13 cellular contexts compared by ENCODE assay signal in genomic region chr4:6751611-6752485, GRCh38. TPM values are rescaled to one million over a fixed set of nuclear protein-coding genes. Genes with fewer than 3 reads are reported as not detected.
DNase-seq lines count a peak whose midpoint lies in the region; ATAC-seq, FAIRE-seq and TF ChIP-seq lines count a peak whose summit lies in the region.
"Had no signal": no experiment of that assay in that cellular context is flagged by ENCODE, and none has a peak within 500 bp of the region (broad histone marks: within the 10 kb centered on the region; RNA-seq: fewer than 3 reads in every experiment).

No MANE protein-coding gene starts in this region.

- no peaks in the 10 kb centered on the region for H3K36me3 Mint-ChIP-seq in activated CD8-positive, alpha-beta T cell treated with anti-CD3 and anti-CD28 coated beads for 36 hours (ENCODE audit: low read depth)

- no peaks in the 10 kb centered on the region for H3K9me2 ChIP-seq in HCT116 (ENCODE audit: insufficient read depth)

- H3K4me2 ChIP-seq in BLaER1 treated with 17β-estradiol and CSF1 and Interleukin-3, amounts not matched to agents 10 nM and 100 nM: peak overlapping the region; percentile 69 to 98 (median 82)
- H3K4me2 ChIP-seq in HCT116 (ENCODE audit: low read length) (no peak overlapping the region), HepG2 (ENCODE audit: low read depth, low read length) (peak overlapping the region; percentile 99)

- 0 out of 22 replicates have a peak, but pooled peaks cover 0 to 3% (median 0%) of the 10 kb centered on the region in 11 experiments for H3K9me3 ChIP-seq in BLaER1 treated with 17β-estradiol and CSF1 and Interleukin-3, amounts not matched to agents 10 nM and 100 nM (replicated peaks in 1 of 11)
- H3K9me3 ChIP-seq in HCT116 (ENCODE audit: control insufficient read depth in 1 of 2, insufficient read depth in 1 of 2, low read depth in 1 of 2, low read length in 2 of 2) (no peaks in the 10 kb centered on the region), HepG2 (ENCODE audit: low read length) (no peaks in the 10 kb centered on the region)
- H3K9me3 ChIP-seq: gastrocnemius medialis had no signal

- ATAC-seq in HCT116: no peak
- peak; percentile 70 for ATAC-seq in activated CD8-positive, alpha-beta T cell treated with anti-CD3 and anti-CD28 coated beads for 36 hours
- ATAC-seq in HepG2: peak; percentile 5; the same call in 1 of the 3 replicates
- no peak for ATAC-seq in GM21423 (IDR thresholded peaks at IDR 0.05; ENCODE audit: unreplicated experiment)
- ATAC-seq: gastrocnemius medialis had no signal

- POLR2A ChIA-PET in HCT116 (lab: Charles Lee): no interaction called here
- POLR2A ChIA-PET in activated CD8-positive, alpha-beta T cell treated with anti-CD3 and anti-CD28 coated beads for 36 hours (lab: Charles Lee): interaction anchor here (0.5 kb wide), 1 partner anchor 11 kb away, joined by 3 read pairs; no protein-coding TSS in a partner anchor
- POLR2A ChIA-PET in HepG2 (lab: Yijun Ruan, JAX): interaction anchor here (1.3 to 9.9 kb wide), 5 partner anchors 17 to 316 kb away, joined by 3 to 207 read pairs (median 6); no protein-coding TSS in a partner anchor

- no peaks in the 10 kb centered on the region for H3K27me3 ChIP-seq in BLaER1 treated with 17β-estradiol and CSF1 and Interleukin-3, amounts not matched to agents 10 nM and 100 nM
- no peaks in the 10 kb centered on the region for H3K27me3 ChIP-seq in HCT116 (ENCODE audit: insufficient read depth, low read length)
- H3K27me3 ChIP-seq in HepG2 (ENCODE audit: control insufficient read depth in 1 of 2, insufficient read depth in 2 of 2, low read length in 2 of 2): no peaks in the 10 kb centered on the region; a peak in 1 of 5 replicates
- H3K27me3 ChIP-seq: gastrocnemius medialis had no signal

- peak overlapping the region; percentile 22 to 73 (median 64); a peak in 19 of 22 replicates for H3K27ac ChIP-seq in BLaER1 treated with 17β-estradiol and CSF1 and Interleukin-3, amounts not matched to agents 10 nM and 100 nM
- no peak overlapping the region for H3K27ac ChIP-seq in HCT116 (ENCODE audit: low read depth, low read length)
- peak overlapping the region; percentile 83 for H3K27ac ChIP-seq in HepG2 (ENCODE audit: extremely low read length, insufficient read depth, low read length)
- H3K27ac ChIP-seq: gastrocnemius medialis had no signal

- no peaks in the 10 kb centered on the region for H3K27me3 Mint-ChIP-seq in activated CD8-positive, alpha-beta T cell treated with anti-CD3 and anti-CD28 coated beads for 36 hours

- CTCF ChIA-PET in HCT116 (lab: Charles Lee): no interaction called here
- CTCF ChIA-PET in activated CD8-positive, alpha-beta T cell treated with anti-CD3 and anti-CD28 coated beads for 36 hours (lab: Charles Lee): interaction anchor here (1.8 kb wide), 1 partner anchor 121 kb away, joined by 7 read pairs; no protein-coding TSS in a partner anchor
- CTCF ChIA-PET in HepG2 (lab: Yijun Ruan, JAX; ENCODE audit: low intra/inter-chr PET ratio, low total read pairs): no interaction called here

- FAIRE-seq in HepG2 (lab: Jason Lieb, UNC) (peak; percentile 51), H54 (lab: Jason Lieb, UNC) (no peak), D721Med (lab: Jason Lieb, UNC) (no peak)
- FAIRE-seq: H1 had no signal

- peak overlapping the region; percentile 83 for H3K27ac Mint-ChIP-seq in activated CD8-positive, alpha-beta T cell treated with anti-CD3 and anti-CD28 coated beads for 36 hours

- H2AFZ ChIP-seq in HCT116 (ENCODE audit: low read depth, low read length, poor library complexity, severe bottlenecking) (peak overlapping the region; percentile 44), HepG2 (ENCODE audit: low read length) (no peak overlapping the region)

- H3K36me3 ChIP-seq in BLaER1 treated with 17β-estradiol and CSF1 and Interleukin-3, amounts not matched to agents 10 nM and 100 nM: no peaks in the 10 kb centered on the region
- H3K36me3 ChIP-seq in HCT116 (ENCODE audit: control insufficient read depth in 1 of 2, insufficient read depth in 2 of 2, low read length in 2 of 2): no peaks in the 10 kb centered on the region
- no peaks in the 10 kb centered on the region for H3K36me3 ChIP-seq in HepG2 (replicated peaks in 1 of 2; ENCODE audit: control insufficient read depth in 1 of 2, insufficient read depth in 2 of 2, low read length in 2 of 2)
- H3K36me3 ChIP-seq: gastrocnemius medialis had no signal

- intact Hi-C loops in HCT116 (cut with micrococcal nuclease) (no loop called here), HepG2 (cut with micrococcal nuclease; ENCODE audit: unreplicated experiment) (loop anchor here (2.0 kb wide), 2 partner anchors 19 to 27 kb away; no protein-coding TSS in a partner anchor)
- intact Hi-C loops in activated CD8-positive, alpha-beta T cell treated with anti-CD3 and anti-CD28 coated beads for 36 hours (cut with micrococcal nuclease): no loop called here

- BruUV-seq in HCT116 (replicated peaks; lab: Mats Ljungman, UMichigan) (no TSS peak), HepG2 (replicated peaks; lab: Mats Ljungman, UMichigan) (no TSS peak)

- no peak for TF ChIP-seq CTCF in HCT116 (IDR thresholded peaks at IDR 0.05 in 2 of 3, conservative IDR thresholded peaks at IDR 0.05 in 1 of 3; ENCODE audit: borderline replicate concordance in 1 of 3, insufficient read depth in 1 of 3, low read depth in 2 of 3, low read length in 2 of 3)
- TF ChIP-seq CTCF in activated CD8-positive, alpha-beta T cell treated with anti-CD3 and anti-CD28 coated beads for 36 hours (IDR thresholded peaks at IDR 0.05): no peak
- no peak for TF ChIP-seq CTCF in HepG2 (CRISPR knock-in tag; IDR thresholded peaks at IDR 0.05)
- TF ChIP-seq CTCF in D721Med (IDR thresholded peaks at IDR 0.05; ENCODE audit: insufficient read depth, missing control alignments): no peak

- no peaks in the 10 kb centered on the region for H3K9me3 Mint-ChIP-seq in activated CD8-positive, alpha-beta T cell treated with anti-CD3 and anti-CD28 coated beads for 36 hours

- RAD21 ChIA-PET in HCT116 (lab: Charles Lee; ENCODE audit: low non-redundant PET in 1 of 2, low total read pairs in 2 of 2, uncharacterized antibody in 2 of 2, unreplicated experiment in 2 of 2): no interaction called here

- H3K9ac ChIP-seq in BLaER1 treated with 17β-estradiol and CSF1 and Interleukin-3, amounts not matched to agents 10 nM and 100 nM: peak overlapping the region in 8 of 11 experiments; percentile 19 to 70 (median 57); a peak in 15 of 22 replicates
- H3K9ac ChIP-seq in HCT116 (ENCODE audit: low read length) (no peak overlapping the region), HepG2 (ENCODE audit: insufficient read depth, low read depth, low read length) (peak overlapping the region; percentile 68)

- in situ Hi-C loops in HepG2 (cut with HindIII; ENCODE audit: extremely low pct_ligation_motif_present, low pct_unique_long_range_greater_than_20kb): no loop called here

- DNase-seq in HCT116 (ENCODE audit: low read depth, low spot score): no peak
- no peak for DNase-seq in activated CD8-positive, alpha-beta T cell treated with anti-CD3 and anti-CD28 coated beads for 36 hours
- no peak for DNase-seq in HepG2 (ENCODE audit: low spot score)
- DNase-seq in C1 segment of cervical spinal cord (lab: John Stamatoyannopoulos, UW): no peak
- no peak for DNase-seq in H54 (ENCODE audit: insufficient read length, low spot score)
- no peak for DNase-seq in D721Med (ENCODE audit: insufficient read length, low spot score)
- DNase-seq: activated CD4-positive, alpha-beta T cell treated with anti-CD3 and anti-CD28 coated beads for 4 hours; gastrocnemius medialis; midbrain; NCI-H1105 had no signal

- peak overlapping the region in 6 of 10 experiments; percentile 8 to 45 (median 40); a peak in 7 of 20 replicates for H3K4me3 ChIP-seq in BLaER1 treated with 17β-estradiol and CSF1 and Interleukin-3, amounts not matched to agents 10 nM and 100 nM
- no peak overlapping the region for H3K4me3 ChIP-seq in HCT116 (replicated peaks in 1 of 2; ENCODE audit: low read depth in 1 of 2, low read length in 2 of 2)
- H3K4me3 ChIP-seq in HepG2 (replicated peaks in 1 of 3; ENCODE audit: insufficient read depth in 1 of 3, low read depth in 2 of 3, low read length in 3 of 3): peak overlapping the region; percentile 58 to 74 (median 63)
- H3K4me3 ChIP-seq: gastrocnemius medialis had no signal

- TF ChIP-seq POLR2A in HCT116 (IDR thresholded peaks at IDR 0.05; ENCODE audit: borderline replicate concordance, extremely low read depth, insufficient read depth, insufficient read length) (no peak), HepG2 (IDR thresholded peaks at IDR 0.05; ENCODE audit: insufficient read depth in 1 of 2, low read depth in 2 of 2, low read length in 2 of 2) (no peak), H54 (IDR thresholded peaks at IDR 0.05; ENCODE audit: low read depth, low read length) (no peak)

- TF ChIP-seq RAD21 in HCT116 (IDR thresholded peaks at IDR 0.05; ENCODE audit: low read depth): no peak
- TF ChIP-seq RAD21 in HepG2 (CRISPR knock-in tag; IDR thresholded peaks at IDR 0.05): no peak

- peaks cover 39 to 72% (median 53%) of the 10 kb centered on the region in 10 experiments for H3K4me1 ChIP-seq in BLaER1 treated with 17β-estradiol and CSF1 and Interleukin-3, amounts not matched to agents 10 nM and 100 nM
- H3K4me1 ChIP-seq in HCT116 (ENCODE audit: control insufficient read depth in 1 of 2, insufficient read depth in 2 of 2, low read length in 2 of 2): peaks cover 28 to 64% of the 10 kb centered on the region in 2 experiments
- H3K4me1 ChIP-seq in HepG2 (ENCODE audit: insufficient read depth, low read length): peaks cover 89% of the 10 kb centered on the region

- H4K20me1 ChIP-seq in BLaER1 treated with 17β-estradiol and CSF1 and Interleukin-3, amounts not matched to agents 10 nM and 100 nM: no peaks in the 10 kb centered on the region
- H4K20me1 ChIP-seq in HCT116 (ENCODE audit: insufficient read depth) (no peaks in the 10 kb centered on the region), HepG2 (ENCODE audit: insufficient read depth, low read length) (no peaks in the 10 kb centered on the region)

- 0 out of 4 replicates have a peak, but pooled peaks of 1 of the 2 experiments have one; percentile 10 for TF ChIP-seq EP300 in HepG2 (IDR thresholded peaks at IDR 0.05; ENCODE audit: low read depth in 2 of 2, low read length in 2 of 2)
- no peak for TF ChIP-seq EP300 in HepG2 (CRISPR knock-in tag; IDR thresholded peaks at IDR 0.05; ENCODE audit: borderline replicate concordance)

- H3K79me2 ChIP-seq in HCT116 (ENCODE audit: insufficient read depth, low read length): no peaks in the 10 kb centered on the region
- no peaks in the 10 kb centered on the region for H3K79me2 ChIP-seq in HepG2 (ENCODE audit: insufficient read depth, low read length)

- peaks cover 12% of the 10 kb centered on the region for H3K4me1 Mint-ChIP-seq in activated CD8-positive, alpha-beta T cell treated with anti-CD3 and anti-CD28 coated beads for 36 hours (ENCODE audit: low read depth)

- H3K4me3 Mint-ChIP-seq in activated CD8-positive, alpha-beta T cell treated with anti-CD3 and anti-CD28 coated beads for 36 hours: peak overlapping the region; percentile 72

- 41% methylated on average over 18 of the region's 18 CpGs for WGBS in HepG2 (ENCODE audit: low lambda C conversion rate)

RNA-seq across cellular contexts. Expression of gene KIAA0232, which starts 30.7 kb away (rescaled TPM):
- total RNA-seq in HCT116 (2021; ENCODE audit: unreplicated experiment): 18.1 TPM
- 5.3 and 6.5 TPM in 2 replicates for polyA plus RNA-seq in HCT116 (2012)
- 10 to 100 TPM; 12.8 to 13.3 TPM for total RNA-seq in activated CD8-positive, alpha-beta T cell treated with anti-CD3 and anti-CD28 coated beads for 36 hours
- 17.1 and 24.1 TPM in 2 replicates for total RNA-seq in HepG2 (2016; rRNA removed; fragmentation: Illumina TruSeq; extraction: Trizol)
- 10.8 and 11.4 TPM in 2 replicates for total RNA-seq in HepG2 (2016; cell fraction: cytosol; rRNA removed; fragmentation: Illumina TruSeq; extraction: Trizol; ENCODE audit: low read depth)
- total RNA-seq in HepG2 (2016; cell fraction: insoluble cytoplasmic fraction; rRNA removed; fragmentation: Illumina TruSeq; extraction: Trizol): 17.2 and 22.3 TPM in 2 replicates
- total RNA-seq in HepG2 (2016; cell fraction: membrane; rRNA removed; fragmentation: Illumina TruSeq; extraction: Trizol): 11.9 and 12.9 TPM in 2 replicates
- 25.6 and 32.5 TPM in 2 replicates for total RNA-seq in HepG2 (2016; cell fraction: nucleus; rRNA removed; fragmentation: Illumina TruSeq; extraction: Trizol)
- 7.8 and 8.1 TPM in 2 replicates for polyA plus RNA-seq in HepG2 (2011; rRNA removed)
- polyA plus RNA-seq in HepG2 (2011; cell fraction: cytosol; rRNA removed): 3.8 and 5.9 TPM in 2 replicates
- 9.7 and 12.4 TPM in 2 replicates for polyA plus RNA-seq in HepG2 (2011; cell fraction: nucleus; rRNA removed)
- polyA plus RNA-seq in HepG2 (2012): 10.7 and 10.9 TPM in 2 replicates
- 0.92 and 1.4 TPM in 2 replicates for polyA plus RNA-seq in HepG2 (2016; cell fraction: cytosol; fragmentation: Illumina TruSeq; extraction: Trizol; ENCODE audit: low read depth)
- 13.7 and 13.8 TPM in 2 replicates for polyA plus RNA-seq in HepG2 (2016; cell fraction: insoluble cytoplasmic fraction; fragmentation: Illumina TruSeq; extraction: Trizol; ENCODE audit: low read depth)
- polyA plus RNA-seq in HepG2 (2016; cell fraction: membrane; fragmentation: Illumina TruSeq; extraction: Trizol; ENCODE audit: low read depth): 2.4 and 2.8 TPM in 2 replicates
- polyA plus RNA-seq in HepG2 (2016; cell fraction: nucleus; fragmentation: Illumina TruSeq; extraction: Trizol; ENCODE audit: insufficient read depth, low read depth): 20.4 and 20.5 TPM in 2 replicates
- 22.4 and 23.8 TPM in 2 replicates for polyA minus RNA-seq in HepG2 (2011; rRNA and poly(A)+ RNA removed; ENCODE audit: low replicate concordance)
- 6.6 and 9.1 TPM in 2 replicates for polyA minus RNA-seq in HepG2 (2011; cell fraction: cytosol; rRNA and poly(A)+ RNA removed)
- polyA minus RNA-seq in HepG2 (2011; cell fraction: nucleus; rRNA and poly(A)+ RNA removed): 29.7 and 41.5 TPM in 2 replicates

RNA-seq across cellular contexts. Expression of gene BLOC1S4, which starts 35.9 kb away (rescaled TPM):
- 15.7 TPM for total RNA-seq in HCT116 (2021; ENCODE audit: unreplicated experiment)
- polyA plus RNA-seq in HCT116 (2012): 13.0 and 15.2 TPM in 2 replicates
- total RNA-seq in activated CD8-positive, alpha-beta T cell treated with anti-CD3 and anti-CD28 coated beads for 36 hours: 10 to 100 TPM; 19.1 to 21.8 TPM
- total RNA-seq in HepG2 (2016; rRNA removed; fragmentation: Illumina TruSeq; extraction: Trizol): 18.7 and 20.9 TPM in 2 replicates
- total RNA-seq in HepG2 (2016; cell fraction: cytosol; rRNA removed; fragmentation: Illumina TruSeq; extraction: Trizol; ENCODE audit: low read depth): 4.7 and 6.1 TPM in 2 replicates
- total RNA-seq in HepG2 (2016; cell fraction: insoluble cytoplasmic fraction; rRNA removed; fragmentation: Illumina TruSeq; extraction: Trizol): 19.1 and 20.1 TPM in 2 replicates
- total RNA-seq in HepG2 (2016; cell fraction: membrane; rRNA removed; fragmentation: Illumina TruSeq; extraction: Trizol): 11.7 and 12.0 TPM in 2 replicates
- total RNA-seq in HepG2 (2016; cell fraction: nucleus; rRNA removed; fragmentation: Illumina TruSeq; extraction: Trizol): 7.6 and 7.9 TPM in 2 replicates
- 15.5 and 17.6 TPM in 2 replicates for polyA plus RNA-seq in HepG2 (2011; rRNA removed)
- polyA plus RNA-seq in HepG2 (2011; cell fraction: cytosol; rRNA removed): 19.4 and 26.2 TPM in 2 replicates
- 9.3 and 10.5 TPM in 2 replicates for polyA plus RNA-seq in HepG2 (2011; cell fraction: nucleus; rRNA removed)
- 10.5 and 11.1 TPM in 2 replicates for polyA plus RNA-seq in HepG2 (2012)
- polyA plus RNA-seq in HepG2 (2016; cell fraction: cytosol; fragmentation: Illumina TruSeq; extraction: Trizol; ENCODE audit: low read depth): 3.6 and 4.1 TPM in 2 replicates
- 22.2 and 23.4 TPM in 2 replicates for polyA plus RNA-seq in HepG2 (2016; cell fraction: insoluble cytoplasmic fraction; fragmentation: Illumina TruSeq; extraction: Trizol; ENCODE audit: low read depth)
- polyA plus RNA-seq in HepG2 (2016; cell fraction: membrane; fragmentation: Illumina TruSeq; extraction: Trizol; ENCODE audit: low read depth): 7.5 and 8.0 TPM in 2 replicates
- polyA plus RNA-seq in HepG2 (2016; cell fraction: nucleus; fragmentation: Illumina TruSeq; extraction: Trizol; ENCODE audit: insufficient read depth, low read depth): 10.3 and 14.0 TPM in 2 replicates
- polyA minus RNA-seq in HepG2 (2011; rRNA and poly(A)+ RNA removed; ENCODE audit: low replicate concordance): 5.1 and 16.2 TPM in 2 replicates
- 9.3 and 9.9 TPM in 2 replicates for polyA minus RNA-seq in HepG2 (2011; cell fraction: cytosol; rRNA and poly(A)+ RNA removed)
- 5.5 and 7.0 TPM in 2 replicates for polyA minus RNA-seq in HepG2 (2011; cell fraction: nucleus; rRNA and poly(A)+ RNA removed)

RNA-seq across cellular contexts. Expression of gene MRFAP1L1, which starts 42.2 kb away (rescaled TPM):
- total RNA-seq in HCT116 (2021; ENCODE audit: unreplicated experiment) (43.0 TPM), HepG2 (2016; rRNA removed; fragmentation: Illumina TruSeq; extraction: Trizol) (76.6 and 124 TPM in 2 replicates)
- 31.9 and 39.3 TPM in 2 replicates for polyA plus RNA-seq in HCT116 (2012)
- 10 to 100 TPM; 36.7 to 39.2 TPM for total RNA-seq in activated CD8-positive, alpha-beta T cell treated with anti-CD3 and anti-CD28 coated beads for 36 hours
- 12.0 and 14.9 TPM in 2 replicates for total RNA-seq in HepG2 (2016; cell fraction: cytosol; rRNA removed; fragmentation: Illumina TruSeq; extraction: Trizol; ENCODE audit: low read depth)
- total RNA-seq in HepG2 (2016; cell fraction: insoluble cytoplasmic fraction; rRNA removed; fragmentation: Illumina TruSeq; extraction: Trizol): 82.6 and 130 TPM in 2 replicates
- 36.1 and 39.2 TPM in 2 replicates for total RNA-seq in HepG2 (2016; cell fraction: membrane; rRNA removed; fragmentation: Illumina TruSeq; extraction: Trizol)
- total RNA-seq in HepG2 (2016; cell fraction: nucleus; rRNA removed; fragmentation: Illumina TruSeq; extraction: Trizol): 35.4 and 41.2 TPM in 2 replicates
- polyA plus RNA-seq in HepG2 (2011; rRNA removed): 39.9 and 44.8 TPM in 2 replicates
- 29.0 and 43.5 TPM in 2 replicates for polyA plus RNA-seq in HepG2 (2011; cell fraction: cytosol; rRNA removed)
- 12.5 and 20.0 TPM in 2 replicates for polyA plus RNA-seq in HepG2 (2011; cell fraction: nucleus; rRNA removed)
- polyA plus RNA-seq in HepG2 (2012): 55.6 and 62.7 TPM in 2 replicates
- polyA plus RNA-seq in HepG2 (2016; cell fraction: cytosol; fragmentation: Illumina TruSeq; extraction: Trizol; ENCODE audit: low read depth): 6.5 and 6.6 TPM in 2 replicates
- polyA plus RNA-seq in HepG2 (2016; cell fraction: insoluble cytoplasmic fraction; fragmentation: Illumina TruSeq; extraction: Trizol; ENCODE audit: low read depth): 143 and 162 TPM in 2 replicates
- polyA plus RNA-seq in HepG2 (2016; cell fraction: membrane; fragmentation: Illumina TruSeq; extraction: Trizol; ENCODE audit: low read depth): 21.2 and 21.7 TPM in 2 replicates
- 60.2 and 60.7 TPM in 2 replicates for polyA plus RNA-seq in HepG2 (2016; cell fraction: nucleus; fragmentation: Illumina TruSeq; extraction: Trizol; ENCODE audit: insufficient read depth, low read depth)
- 10.4 and 12.8 TPM in 2 replicates for polyA minus RNA-seq in HepG2 (2011; rRNA and poly(A)+ RNA removed; ENCODE audit: low replicate concordance)
- polyA minus RNA-seq in HepG2 (2011; cell fraction: cytosol; rRNA and poly(A)+ RNA removed): 13.6 and 15.5 TPM in 2 replicates
- 16.1 and 16.2 TPM in 2 replicates for polyA minus RNA-seq in HepG2 (2011; cell fraction: nucleus; rRNA and poly(A)+ RNA removed)

RNA-seq across cellular contexts. Expression of gene S100P, which starts 58.2 kb away (rescaled TPM):
- total RNA-seq in HCT116 (2021; ENCODE audit: unreplicated experiment): 4.1 TPM
- polyA plus RNA-seq in HCT116 (2012): 7.1 and 14.8 TPM in 2 replicates
- total RNA-seq in activated CD8-positive, alpha-beta T cell treated with anti-CD3 and anti-CD28 coated beads for 36 hours: 1 to 10 TPM; 3.4 to 4.3 TPM
- total RNA-seq in HepG2 (2016; rRNA removed; fragmentation: Illumina TruSeq; extraction: Trizol): 278 and 348 TPM in 2 replicates
- total RNA-seq in HepG2 (2016; cell fraction: cytosol; rRNA removed; fragmentation: Illumina TruSeq; extraction: Trizol; ENCODE audit: low read depth): 36.9 and 39.1 TPM in 2 replicates
- total RNA-seq in HepG2 (2016; cell fraction: insoluble cytoplasmic fraction; rRNA removed; fragmentation: Illumina TruSeq; extraction: Trizol): 251 and 366 TPM in 2 replicates
- 71.8 and 83.2 TPM in 2 replicates for total RNA-seq in HepG2 (2016; cell fraction: membrane; rRNA removed; fragmentation: Illumina TruSeq; extraction: Trizol)
- 84.8 and 90.9 TPM in 2 replicates for total RNA-seq in HepG2 (2016; cell fraction: nucleus; rRNA removed; fragmentation: Illumina TruSeq; extraction: Trizol)
- polyA plus RNA-seq in HepG2 (2011; rRNA removed): 1,649 and 1,898 TPM in 2 replicates
- polyA plus RNA-seq in HepG2 (2011; cell fraction: cytosol; rRNA removed): 422 and 472 TPM in 2 replicates
- 82.9 and 122 TPM in 2 replicates for polyA plus RNA-seq in HepG2 (2011; cell fraction: nucleus; rRNA removed)
- 700 and 2,334 TPM in 2 replicates for polyA plus RNA-seq in HepG2 (2012)
- 30.5 and 35.0 TPM in 2 replicates for polyA plus RNA-seq in HepG2 (2016; cell fraction: cytosol; fragmentation: Illumina TruSeq; extraction: Trizol; ENCODE audit: low read depth)
- polyA plus RNA-seq in HepG2 (2016; cell fraction: insoluble cytoplasmic fraction; fragmentation: Illumina TruSeq; extraction: Trizol; ENCODE audit: low read depth): 150 and 168 TPM in 2 replicates
- polyA plus RNA-seq in HepG2 (2016; cell fraction: membrane; fragmentation: Illumina TruSeq; extraction: Trizol; ENCODE audit: low read depth): 38.8 and 42.8 TPM in 2 replicates
- 79.1 and 81.3 TPM in 2 replicates for polyA plus RNA-seq in HepG2 (2016; cell fraction: nucleus; fragmentation: Illumina TruSeq; extraction: Trizol; ENCODE audit: insufficient read depth, low read depth)
- 151 and 198 TPM in 2 replicates for polyA minus RNA-seq in HepG2 (2011; rRNA and poly(A)+ RNA removed; ENCODE audit: low replicate concordance)
- polyA minus RNA-seq in HepG2 (2011; cell fraction: cytosol; rRNA and poly(A)+ RNA removed): 87.0 and 146 TPM in 2 replicates
- 37.3 and 51.0 TPM in 2 replicates for polyA minus RNA-seq in HepG2 (2011; cell fraction: nucleus; rRNA and poly(A)+ RNA removed)
- total RNA-seq: H1 had no signal
- polyA plus RNA-seq: H1 had no signal

Comparison
In these comparisons a context has a peak if more than half of its experiments do, and no peak if none do; other contexts are left out.
1. H3K4me3 ChIP-seq: peak in BLaER1 treated with 17β-estradiol and CSF1 and Interleukin-3, amounts not matched to agents 10 nM and 100 nM (6 of 10) and HepG2 (3 of 3); none in HCT116 (0 of 2).
2. ATAC-seq: peak in activated CD8-positive, alpha-beta T cell treated with anti-CD3 and anti-CD28 coated beads for 36 hours (single experiment) and HepG2 (single experiment); none in HCT116 (single experiment) and GM21423 (single experiment).